ENCODE assay signal across 18 cellular contexts in the genomic region with DNA sequence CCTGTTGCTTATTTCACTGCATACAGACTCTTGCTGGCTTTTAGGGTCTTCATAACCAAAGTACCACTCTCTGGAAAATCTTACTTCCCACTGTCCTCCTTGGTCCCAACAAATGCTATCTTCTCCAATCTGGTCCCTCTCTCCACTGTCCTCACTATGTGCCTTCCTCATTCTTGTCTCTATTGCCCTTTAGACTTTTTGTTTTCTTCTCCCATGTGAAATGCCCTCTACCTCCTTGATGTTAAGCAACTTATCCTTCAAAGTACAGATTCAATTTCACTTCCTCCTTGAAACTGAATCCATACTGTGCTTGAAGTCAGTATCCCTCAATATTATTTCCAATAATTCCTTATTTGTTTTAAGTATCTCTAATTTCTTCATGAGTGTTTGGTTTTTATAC.
A peak's percentile ranks its signal among the peaks of the same experiment; 100 is the strongest.
DNase-seq lines count a peak whose midpoint lies in the region; ATAC-seq lines count a peak whose summit lies in the region.
"Had no signal": no experiment of that assay in that cellular context is flagged by ENCODE, and none has a peak within 500 bp of the region (broad histone marks: within the 10 kb centered on the region; RNA-seq: fewer than 3 reads in every experiment).

No MANE protein-coding gene starts in this region.

- peak overlapping the region; percentile 57 for H3K27ac Mint-ChIP-seq in activated naive CD4-positive, alpha-beta T cell treated with anti-CD3 and anti-CD28 coated beads, Interleukin-2, amount 50 U/mL, for 24 hours
- H3K27ac Mint-ChIP-seq in activated naive CD4-positive, alpha-beta T cell treated with anti-CD3 and anti-CD28 coated beads, Interleukin-2, amount 10 ng/mL, durations not matched to agents 7 days and 5 days: no peak overlapping the region
- no peak overlapping the region for H3K27ac Mint-ChIP-seq in T-helper 17 cell
- H3K27ac Mint-ChIP-seq: activated T-helper 2 cell treated with anti-CD3 and anti-CD28 coated beads, Interferon-gamma antibody, Interleukin-2, Interleukin-4, amounts not matched to agents 10 μg/mL and 5 μg/mL and 100 μg/mL, durations not matched to agents 14 hours and 24 hours and 36 hours had no signal

- peaks cover 26% of the 10 kb centered on the region for H3K4me1 Mint-ChIP-seq in activated naive CD4-positive, alpha-beta T cell treated with anti-CD3 and anti-CD28 coated beads, Interleukin-2, amount 50 U/mL, for 24 hours
- H3K4me1 Mint-ChIP-seq in activated naive CD4-positive, alpha-beta T cell treated with anti-CD3 and anti-CD28 coated beads, Interleukin-2, amount 10 ng/mL, durations not matched to agents 7 days and 5 days: peaks cover 14% of the 10 kb centered on the region
- peaks cover 11% of the 10 kb centered on the region for H3K4me1 Mint-ChIP-seq in T-helper 17 cell

- in situ Hi-C loops in KBM-7 (cut with MboI; ENCODE audit: low pct_unique_long_range_greater_than_20kb, low sequenced_read_pairs): no loop called here

- no peak for ATAC-seq in T-helper 17 cell
- ATAC-seq in sciatic nerve: peak; percentile 30
- no peak for ATAC-seq in GM21786 (IDR thresholded peaks at IDR 0.05; ENCODE audit: unreplicated experiment)
- ATAC-seq: A549, K562 had no signal

- H3K27me3 Mint-ChIP-seq in activated naive CD4-positive, alpha-beta T cell treated with anti-CD3 and anti-CD28 coated beads, Interleukin-2, amount 50 U/mL, for 24 hours: peaks cover 3% of the 10 kb centered on the region
- peaks cover 5% of the 10 kb centered on the region for H3K27me3 Mint-ChIP-seq in activated naive CD4-positive, alpha-beta T cell treated with anti-CD3 and anti-CD28 coated beads, Interleukin-2, amount 10 ng/mL, durations not matched to agents 7 days and 5 days
- no peaks in the 10 kb centered on the region for H3K27me3 Mint-ChIP-seq in T-helper 17 cell

- no peaks in the 10 kb centered on the region for H3K9me3 ChIP-seq in T-helper 17 cell (ENCODE audit: control insufficient read depth, low read length, poor library complexity, severe bottlenecking)
- H3K9me3 ChIP-seq: A549; BLaER1 treated with 17β-estradiol and CSF1 and Interleukin-3, amounts not matched to agents 10 nM and 100 nM had no signal

- H3K4me3 Mint-ChIP-seq in activated naive CD4-positive, alpha-beta T cell treated with anti-CD3 and anti-CD28 coated beads, Interleukin-2, amount 50 U/mL, for 24 hours: peak overlapping the region; percentile 30
- no peak overlapping the region for H3K4me3 Mint-ChIP-seq in activated naive CD4-positive, alpha-beta T cell treated with anti-CD3 and anti-CD28 coated beads, Interleukin-2, amount 10 ng/mL, durations not matched to agents 7 days and 5 days
- peak overlapping the region; percentile 63 for H3K4me3 Mint-ChIP-seq in T-helper 17 cell

- CTCF ChIA-PET in activated naive CD4-positive, alpha-beta T cell treated with anti-CD3 and anti-CD28 coated beads, Interleukin-2, amount 10 ng/mL, durations not matched to agents 7 days and 5 days (lab: Charles Lee): no interaction called here

- H3K36me3 Mint-ChIP-seq in activated naive CD4-positive, alpha-beta T cell treated with anti-CD3 and anti-CD28 coated beads, Interleukin-2, amount 50 U/mL, for 24 hours: no peaks in the 10 kb centered on the region
- no peaks in the 10 kb centered on the region for H3K36me3 Mint-ChIP-seq in activated naive CD4-positive, alpha-beta T cell treated with anti-CD3 and anti-CD28 coated beads, Interleukin-2, amount 10 ng/mL, durations not matched to agents 7 days and 5 days
- H3K36me3 Mint-ChIP-seq in T-helper 17 cell (ENCODE audit: low read depth): peaks cover 2% of the 10 kb centered on the region

- H3K9me3 Mint-ChIP-seq in activated naive CD4-positive, alpha-beta T cell treated with anti-CD3 and anti-CD28 coated beads, Interleukin-2, amount 50 U/mL, for 24 hours: no peaks in the 10 kb centered on the region
- no peaks in the 10 kb centered on the region for H3K9me3 Mint-ChIP-seq in activated naive CD4-positive, alpha-beta T cell treated with anti-CD3 and anti-CD28 coated beads, Interleukin-2, amount 10 ng/mL, durations not matched to agents 7 days and 5 days
- H3K9me3 Mint-ChIP-seq: activated CD4-positive, alpha-beta T cell treated with anti-CD3 and anti-CD28 coated beads, Interleukin-2, amount 10 ng/mL, durations not matched to agents 7 days and 5 days; activated T-helper 2 cell treated with anti-CD3 and anti-CD28 coated beads, Interferon-gamma antibody, Interleukin-2, Interleukin-4, amounts not matched to agents 10 μg/mL and 5 μg/mL and 100 μg/mL, durations not matched to agents 14 hours and 24 hours and 36 hours had no signal

- DNase-seq in activated naive CD4-positive, alpha-beta T cell treated with anti-CD3 and anti-CD28 coated beads, Interleukin-2, amount 10 ng/mL, durations not matched to agents 7 days and 5 days: no peak
- peak; percentile 5 for DNase-seq in KBM-7
- DNase-seq in T-helper 17 cell: no peak
- DNase-seq in sciatic nerve (ENCODE audit: low spot score): no peak
- no peak for DNase-seq in activated effector memory CD4-positive, alpha-beta T cell treated with anti-CD3 and anti-CD28 coated beads, Interleukin-2, amount 50 U/mL, for 16 hours
- DNase-seq in NCI-H128 (lab: John Stamatoyannopoulos, UW; ENCODE audit: unreplicated experiment): no peak
- DNase-seq: head of caudate nucleus, NCI-H1092, NCI-H2081 treated with DMSO at 0.1 percent for 48 hours, NCI-H446 treated with DMSO at 0.1 percent for 48 hours, SW 1271 had no signal

- intact Hi-C loops in sciatic nerve (cut with DNase I): no loop called here
